Comparison of ENCODE assay signal across 20 cellular contexts in the genomic region with DNA sequence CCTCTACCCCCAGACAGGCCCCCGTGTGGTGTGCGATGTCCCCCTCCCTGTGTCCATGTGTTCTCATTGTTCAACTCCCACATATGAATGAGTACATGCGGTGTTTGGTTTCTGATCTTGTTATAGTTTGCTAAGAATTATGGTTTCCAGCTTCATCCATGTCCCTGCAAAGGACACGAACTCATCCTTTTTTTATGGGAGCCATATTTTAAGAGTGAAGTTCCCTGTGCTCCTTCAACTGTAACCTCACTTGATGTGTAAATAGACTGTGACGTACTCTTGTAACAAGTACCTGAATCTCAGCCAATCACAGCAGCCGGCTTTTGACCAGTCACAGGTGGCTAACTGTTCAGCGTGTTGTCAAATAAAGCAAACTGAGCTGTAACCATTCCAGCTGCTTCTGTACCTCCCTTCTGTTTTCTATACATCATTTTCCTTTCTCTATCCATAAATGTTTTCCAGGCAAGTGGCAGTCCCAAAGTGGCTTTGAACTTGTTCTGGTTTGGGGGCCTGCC.
DNase-seq lines count a peak whose midpoint lies in the region; ATAC-seq, FAIRE-seq and TF ChIP-seq lines count a peak whose summit lies in the region.
"Had no signal": no experiment of that assay in that cellular context is flagged by ENCODE, and none has a peak within 500 bp of the region (broad histone marks: within the 10 kb centered on the region; RNA-seq: fewer than 3 reads in every experiment).

No MANE protein-coding gene starts in this region.

- H3K27me3 ChIP-seq in bronchial epithelial cell (ENCODE audit: control insufficient read depth, insufficient read depth, low read length): no peaks in the 10 kb centered on the region
- H3K27me3 ChIP-seq: gastrocnemius medialis, right atrium auricular region, SJCRH30, uterus had no signal

- peak; percentile 70 for FAIRE-seq in bronchial epithelial cell (lab: Jason Lieb, UNC)

- H3K36me3 ChIP-seq in bronchial epithelial cell (ENCODE audit: control insufficient read depth, insufficient read depth, low read length): no peaks in the 10 kb centered on the region
- H3K36me3 ChIP-seq: gastrocnemius medialis, right atrium auricular region, SJCRH30, uterus had no signal

- ATAC-seq in HG03159 (IDR thresholded peaks at IDR 0.05; ENCODE audit: unreplicated experiment): no peak
- no peak for ATAC-seq in GM21723 (IDR thresholded peaks at IDR 0.05; ENCODE audit: unreplicated experiment)
- ATAC-seq: esophagus mucosa, gastrocnemius medialis, HCT116 had no signal

- DNase-seq in COLO668 (lab: John Stamatoyannopoulos, UW; ENCODE audit: unreplicated experiment) (peak; percentile 18), NCI-H1092 (lab: John Stamatoyannopoulos, UW) (peak; percentile 59), NCI-H2171 treated with DMSO at 0.1 percent for 48 hours (lab: John Stamatoyannopoulos, UW) (peak; percentile 97), bronchial epithelial cell (ENCODE audit: low read depth) (peak; percentile 25), mucosa of gallbladder (ENCODE audit: low spot score) (no peak), islet precursor cell (no peak)
- DNase-seq: activated CD4-positive, alpha-beta T cell treated with anti-CD3 and anti-CD28 coated beads for 48 hours; activated naive CD8-positive, alpha-beta T cell treated with anti-CD3 and anti-CD28 coated beads for 36 hours; effector memory CD4-positive, alpha-beta T cell; gastrocnemius medialis; kidney glomerular epithelial cell; naive B cell; NCI-H1436 treated with DMSO at 0.1 percent for 48 hours; SJCRH30; uterus had no signal

- H3K4me3 ChIP-seq in bronchial epithelial cell (ENCODE audit: low read depth, low read length): no peak overlapping the region
- H3K4me3 ChIP-seq: gastrocnemius medialis, right atrium auricular region, SJCRH30, uterus had no signal

- TF ChIP-seq CTCF in bronchial epithelial cell (IDR thresholded peaks at IDR 0.05; ENCODE audit: insufficient read depth, low read length, severe bottlenecking): no peak

Comparison
In these comparisons a context has a peak if more than half of its experiments do, and no peak if none do; other contexts are left out.
1. DNase-seq: peak in COLO668 (single experiment), NCI-H1092 (single experiment), NCI-H2171 treated with DMSO at 0.1 percent for 48 hours (single experiment) and bronchial epithelial cell (single experiment); none in mucosa of gallbladder (single experiment) and islet precursor cell (single experiment).